In the genomic region with DNA sequence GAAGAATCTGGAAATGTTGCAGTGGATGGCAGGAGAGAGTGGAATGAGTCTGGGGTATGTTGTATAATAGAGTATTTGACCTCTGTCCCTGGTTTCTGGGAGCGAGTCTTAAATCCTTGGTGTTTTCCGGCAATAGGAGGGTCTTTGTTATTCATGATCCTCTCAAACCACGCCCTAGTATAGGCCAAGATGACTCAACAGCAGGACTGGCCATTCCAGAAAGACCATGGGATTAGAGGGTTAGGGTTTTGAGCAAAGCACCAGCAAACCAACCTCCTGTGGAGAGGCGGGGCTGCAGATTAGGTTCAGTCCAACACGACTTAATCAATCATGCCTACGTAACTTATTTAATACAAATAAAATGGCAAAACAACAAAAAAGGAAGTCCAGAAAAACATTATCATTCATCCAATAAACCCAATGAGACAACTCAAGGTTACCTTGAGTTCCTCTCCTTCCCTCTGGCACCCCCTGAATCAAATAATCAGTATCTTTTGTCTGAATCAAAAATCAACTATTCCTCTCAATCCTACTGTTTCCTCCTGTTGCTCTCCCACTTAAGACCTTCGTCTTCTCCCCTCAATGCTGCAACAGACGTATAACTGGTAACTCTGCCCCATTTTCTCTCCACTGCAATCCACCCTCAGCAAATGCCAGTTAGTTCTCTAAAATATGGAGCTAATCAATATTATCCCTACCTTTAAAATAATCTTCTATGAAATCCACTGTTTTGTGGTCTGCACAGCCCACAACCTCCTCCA, we compare ENCODE assay signal across 2 cellular contexts.
TF ChIP-seq lines count a peak whose summit lies in the region.

No MANE protein-coding gene starts in this region.

TF ChIP-seq in HEK293, 187 proteins besides CTCF, POLR2A, EP300 and RAD21 (continued from another document):
- TF ChIP-seq ZNF133 (tag by site-specific recombination; IDR thresholded peaks at IDR 0.05) (peak; percentile 98), ZNF501 (tag by site-specific recombination; IDR thresholded peaks at IDR 0.05) (no peak), REPIN1 (tag by site-specific recombination; IDR thresholded peaks at IDR 0.05; ENCODE audit: low read depth) (no peak)
- TF ChIP-seq, protein P1, sequence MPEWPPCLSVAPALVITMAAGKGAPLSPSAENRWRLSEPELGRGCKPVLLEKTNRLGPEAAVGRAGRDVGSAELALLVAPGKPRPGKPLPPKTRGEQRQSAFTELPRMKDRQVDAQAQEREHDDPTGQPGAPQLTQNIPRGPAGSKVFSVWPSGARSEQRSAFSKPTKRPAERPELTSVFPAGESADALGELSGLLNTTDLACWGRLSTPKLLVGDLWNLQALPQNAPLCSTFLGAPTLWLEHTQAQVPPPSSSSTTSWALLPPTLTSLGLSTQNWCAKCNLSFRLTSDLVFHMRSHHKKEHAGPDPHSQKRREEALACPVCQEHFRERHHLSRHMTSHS (tag by site-specific recombination; IDR thresholded peaks at IDR 0.05): no peak

TF ChIP-seq in H1, 55 proteins besides CTCF, POLR2A, EP300 and RAD21:
- TF ChIP-seq NANOG (IDR thresholded peaks at IDR 0.05; ENCODE audit: insufficient read depth, low read depth, low read length, poor library complexity, severe bottlenecking): no peak
- TF ChIP-seq JUND (IDR thresholded peaks at IDR 0.05; ENCODE audit: low read length): peak; percentile 50; the same call in 1 of the 2 replicates
